Comparison of ENCODE assay signal across 9 cellular contexts in genomic region chr12:75954076-75954475, GRCh38.
DNase-seq lines count a peak whose midpoint lies in the region; ATAC-seq and TF ChIP-seq lines count a peak whose summit lies in the region.
"Had no signal": no experiment of that assay in that cellular context is flagged by ENCODE, and none has a peak within 500 bp of the region (broad histone marks: within the 10 kb centered on the region; RNA-seq: fewer than 3 reads in every experiment).

No MANE protein-coding gene starts in this region.

- CTCF ChIA-PET in activated CD4-positive, alpha-beta T cell treated with anti-CD3 and anti-CD28 coated beads for 36 hours (lab: Charles Lee) = no interaction called here

- DNase-seq in activated CD4-positive, alpha-beta T cell treated with anti-CD3 and anti-CD28 coated beads for 36 hours = no peak
- no peak for DNase-seq in activated CD4-positive, alpha-beta T cell treated with anti-CD3 and anti-CD28 coated beads for 4 hours
- DNase-seq in left cardiac atrium (no peak), suprapubic skin (ENCODE audit: low spot score in 2 of 2) (no peak), NCI-H524 treated with DMSO at 0.1 percent for 48 hours (lab: John Stamatoyannopoulos, UW) (no peak)

- H3K27me3 ChIP-seq in suprapubic skin = no peaks in the 10 kb centered on the region

- no peak for TF ChIP-seq EP300 in suprapubic skin (IDR thresholded peaks at IDR 0.05)

- peaks cover 13% of the 10 kb centered on the region for H3K4me1 ChIP-seq in suprapubic skin

- peak overlapping the region; percentile 10 for H3K27ac ChIP-seq in suprapubic skin

- no peaks in the 10 kb centered on the region for H3K9me3 ChIP-seq in suprapubic skin

- no peaks in the 10 kb centered on the region for H3K36me3 ChIP-seq in suprapubic skin

- H3K27ac Mint-ChIP-seq in activated CD4-positive, alpha-beta T cell treated with anti-CD3 and anti-CD28 coated beads for 36 hours = no peak overlapping the region
- peak overlapping the region; percentile 79 for H3K27ac Mint-ChIP-seq in activated T-helper 17 cell treated with anti-CD3 and anti-CD28 coated beads, Interleukin-2, amount 50 U/mL, for 72 hours
- H3K27ac Mint-ChIP-seq: B cell had no signal

- no peak overlapping the region for H3K4me3 ChIP-seq in suprapubic skin

- 58% methylated on average over 3 of the region's 3 CpGs for WGBS in suprapubic skin

- H3K4me1 Mint-ChIP-seq in activated CD4-positive, alpha-beta T cell treated with anti-CD3 and anti-CD28 coated beads for 36 hours = peaks cover 13% of the 10 kb centered on the region
- H3K4me1 Mint-ChIP-seq in activated T-helper 17 cell treated with anti-CD3 and anti-CD28 coated beads, Interleukin-2, amount 50 U/mL, for 72 hours = peaks cover 5% of the 10 kb centered on the region
- H3K4me1 Mint-ChIP-seq: B cell had no signal

- H3K4me3 Mint-ChIP-seq in activated CD4-positive, alpha-beta T cell treated with anti-CD3 and anti-CD28 coated beads for 36 hours = no peak overlapping the region
- peak overlapping the region; percentile 19 for H3K4me3 Mint-ChIP-seq in activated T-helper 17 cell treated with anti-CD3 and anti-CD28 coated beads, Interleukin-2, amount 50 U/mL, for 72 hours
- H3K4me3 Mint-ChIP-seq: B cell had no signal

- ATAC-seq in activated CD4-positive, alpha-beta T cell treated with anti-CD3 and anti-CD28 coated beads for 36 hours = peak; percentile 74
- peak; percentile 97 for ATAC-seq in activated T-helper 17 cell treated with anti-CD3 and anti-CD28 coated beads, Interleukin-2, amount 50 U/mL, for 72 hours (replicated peaks)
- ATAC-seq in left cardiac atrium (peak; percentile 73 to 97), HG03196 (IDR thresholded peaks at IDR 0.05; ENCODE audit: unreplicated experiment) (no peak), HG03460 (IDR thresholded peaks at IDR 0.05; ENCODE audit: unreplicated experiment) (no peak)

- TF ChIP-seq CTCF in suprapubic skin (IDR thresholded peaks at IDR 0.05) = no peak

- H3K36me3 Mint-ChIP-seq in activated CD4-positive, alpha-beta T cell treated with anti-CD3 and anti-CD28 coated beads for 36 hours (ENCODE audit: low read depth) = no peaks in the 10 kb centered on the region
- H3K36me3 Mint-ChIP-seq in activated T-helper 17 cell treated with anti-CD3 and anti-CD28 coated beads, Interleukin-2, amount 50 U/mL, for 72 hours (ENCODE audit: low read depth) = no peaks in the 10 kb centered on the region

- intact Hi-C loops in activated CD4-positive, alpha-beta T cell treated with anti-CD3 and anti-CD28 coated beads for 36 hours (cut with DNase I, micrococcal nuclease) = no loop called here
- intact Hi-C loops in left cardiac atrium (cut with DNase I) = no loop called here

- no peaks in the 10 kb centered on the region for H3K9me3 Mint-ChIP-seq in activated CD4-positive, alpha-beta T cell treated with anti-CD3 and anti-CD28 coated beads for 36 hours (ENCODE audit: low read depth)
- no peaks in the 10 kb centered on the region for H3K9me3 Mint-ChIP-seq in activated T-helper 17 cell treated with anti-CD3 and anti-CD28 coated beads, Interleukin-2, amount 50 U/mL, for 72 hours

- no peak for TF ChIP-seq POLR2A in suprapubic skin (IDR thresholded peaks at IDR 0.05)

- H3K27me3 Mint-ChIP-seq in activated CD4-positive, alpha-beta T cell treated with anti-CD3 and anti-CD28 coated beads for 36 hours = no peaks in the 10 kb centered on the region
- H3K27me3 Mint-ChIP-seq in activated T-helper 17 cell treated with anti-CD3 and anti-CD28 coated beads, Interleukin-2, amount 50 U/mL, for 72 hours = no peaks in the 10 kb centered on the region

- POLR2A ChIA-PET in activated CD4-positive, alpha-beta T cell treated with anti-CD3 and anti-CD28 coated beads for 36 hours (lab: Charles Lee) = no interaction called here

Comparison
In these comparisons a context has a peak if more than half of its experiments do, and no peak if none do; other contexts are left out.
1. ATAC-seq: peak in activated CD4-positive, alpha-beta T cell treated with anti-CD3 and anti-CD28 coated beads for 36 hours (single experiment), activated T-helper 17 cell treated with anti-CD3 and anti-CD28 coated beads, Interleukin-2, amount 50 U/mL, for 72 hours (single experiment) and left cardiac atrium (2 of 2); none in HG03196 (single experiment) and HG03460 (single experiment).